In the genomic region with DNA sequence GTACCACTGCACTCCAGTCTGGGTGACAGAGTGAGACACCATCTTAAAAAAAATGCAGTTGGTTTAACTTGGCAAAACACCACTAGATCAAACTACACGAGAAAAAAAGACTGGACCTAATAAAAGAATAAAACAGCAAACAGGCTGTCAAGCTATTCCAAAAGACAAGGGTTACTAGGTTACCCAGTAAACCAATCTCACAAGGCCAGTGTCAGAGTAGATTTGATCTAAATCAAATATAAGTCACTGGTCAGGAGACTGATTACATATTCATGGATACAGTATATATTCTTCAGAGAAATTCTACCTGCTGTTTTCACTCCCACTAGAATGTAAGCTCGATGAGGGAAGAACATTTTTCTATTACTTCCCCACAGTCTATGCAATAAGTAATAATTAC, we compare ENCODE assay signal across 1 cellular context.
TF ChIP-seq lines count a peak whose summit lies in the region.

No MANE protein-coding gene starts in this region.

TF ChIP-seq in GM12878, 131 proteins besides CTCF, POLR2A, EP300 and RAD21:
- TF ChIP-seq YY1 (IDR thresholded peaks at IDR 0.05; ENCODE audit: low read depth, low read length), result no peak
- TF ChIP-seq ZNF384 (IDR thresholded peaks at IDR 0.05; ENCODE audit: borderline replicate concordance, low read depth, low read length), result no peak
- TF ChIP-seq CBX5 (IDR thresholded peaks at IDR 0.05; ENCODE audit: low read depth), result no peak
- no peak for TF ChIP-seq HDGF (IDR thresholded peaks at IDR 0.05)
- TF ChIP-seq RAD51 (IDR thresholded peaks at IDR 0.05), result no peak
- no peak for TF ChIP-seq HCFC1 (IDR thresholded peaks at IDR 0.05; ENCODE audit: low read length)
- TF ChIP-seq, protein P1, sequence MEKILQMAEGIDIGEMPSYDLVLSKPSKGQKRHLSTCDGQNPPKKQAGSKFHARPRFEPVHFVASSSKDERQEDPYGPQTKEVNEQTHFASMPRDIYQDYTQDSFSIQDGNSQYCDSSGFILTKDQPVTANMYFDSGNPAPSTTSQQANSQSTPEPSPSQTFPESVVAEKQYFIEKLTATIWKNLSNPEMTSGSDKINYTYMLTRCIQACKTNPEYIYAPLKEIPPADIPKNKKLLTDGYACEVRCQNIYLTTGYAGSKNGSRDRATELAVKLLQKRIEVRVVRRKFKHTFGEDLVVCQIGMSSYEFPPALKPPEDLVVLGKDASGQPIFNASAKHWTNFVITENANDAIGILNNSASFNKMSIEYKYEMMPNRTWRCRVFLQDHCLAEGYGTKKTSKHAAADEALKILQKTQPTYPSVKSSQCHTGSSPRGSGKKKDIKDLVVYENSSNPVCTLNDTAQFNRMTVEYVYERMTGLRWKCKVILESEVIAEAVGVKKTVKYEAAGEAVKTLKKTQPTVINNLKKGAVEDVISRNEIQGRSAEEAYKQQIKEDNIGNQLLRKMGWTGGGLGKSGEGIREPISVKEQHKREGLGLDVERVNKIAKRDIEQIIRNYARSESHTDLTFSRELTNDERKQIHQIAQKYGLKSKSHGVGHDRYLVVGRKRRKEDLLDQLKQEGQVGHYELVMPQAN (conservative IDR thresholded peaks at IDR 0.05), result no peak
- TF ChIP-seq, protein P2, sequence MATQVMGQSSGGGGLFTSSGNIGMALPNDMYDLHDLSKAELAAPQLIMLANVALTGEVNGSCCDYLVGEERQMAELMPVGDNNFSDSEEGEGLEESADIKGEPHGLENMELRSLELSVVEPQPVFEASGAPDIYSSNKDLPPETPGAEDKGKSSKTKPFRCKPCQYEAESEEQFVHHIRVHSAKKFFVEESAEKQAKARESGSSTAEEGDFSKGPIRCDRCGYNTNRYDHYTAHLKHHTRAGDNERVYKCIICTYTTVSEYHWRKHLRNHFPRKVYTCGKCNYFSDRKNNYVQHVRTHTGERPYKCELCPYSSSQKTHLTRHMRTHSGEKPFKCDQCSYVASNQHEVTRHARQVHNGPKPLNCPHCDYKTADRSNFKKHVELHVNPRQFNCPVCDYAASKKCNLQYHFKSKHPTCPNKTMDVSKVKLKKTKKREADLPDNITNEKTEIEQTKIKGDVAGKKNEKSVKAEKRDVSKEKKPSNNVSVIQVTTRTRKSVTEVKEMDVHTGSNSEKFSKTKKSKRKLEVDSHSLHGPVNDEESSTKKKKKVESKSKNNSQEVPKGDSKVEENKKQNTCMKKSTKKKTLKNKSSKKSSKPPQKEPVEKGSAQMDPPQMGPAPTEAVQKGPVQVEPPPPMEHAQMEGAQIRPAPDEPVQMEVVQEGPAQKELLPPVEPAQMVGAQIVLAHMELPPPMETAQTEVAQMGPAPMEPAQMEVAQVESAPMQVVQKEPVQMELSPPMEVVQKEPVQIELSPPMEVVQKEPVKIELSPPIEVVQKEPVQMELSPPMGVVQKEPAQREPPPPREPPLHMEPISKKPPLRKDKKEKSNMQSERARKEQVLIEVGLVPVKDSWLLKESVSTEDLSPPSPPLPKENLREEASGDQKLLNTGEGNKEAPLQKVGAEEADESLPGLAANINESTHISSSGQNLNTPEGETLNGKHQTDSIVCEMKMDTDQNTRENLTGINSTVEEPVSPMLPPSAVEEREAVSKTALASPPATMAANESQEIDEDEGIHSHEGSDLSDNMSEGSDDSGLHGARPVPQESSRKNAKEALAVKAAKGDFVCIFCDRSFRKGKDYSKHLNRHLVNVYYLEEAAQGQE (IDR thresholded peaks at IDR 0.05; ENCODE audit: low read depth, low read length), result no peak
- no peak for TF ChIP-seq PAX5 (IDR thresholded peaks at IDR 0.05; ENCODE audit: borderline replicate concordance, low read depth, low read length)
